ENCODE assay signal across 22 cellular contexts in the genomic region with DNA sequence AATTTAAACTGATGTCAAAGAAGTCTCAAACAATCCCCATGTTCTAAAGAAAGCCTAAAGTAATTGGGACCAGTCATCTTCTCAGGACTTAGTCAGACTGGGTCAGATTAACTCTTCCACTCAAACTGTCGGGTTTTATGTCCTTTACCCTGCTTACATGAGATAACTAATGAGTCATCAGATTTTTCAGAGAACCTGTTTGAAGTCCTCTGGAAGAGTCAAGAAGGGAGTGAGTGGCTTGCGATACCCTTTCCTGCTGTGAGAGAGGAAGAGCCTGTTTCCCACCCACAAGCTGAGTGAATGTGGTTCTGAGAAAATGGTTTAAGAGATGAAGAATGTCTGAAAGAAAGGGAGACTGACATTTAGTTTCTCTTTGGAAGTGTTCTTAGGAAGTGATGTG.
A peak's percentile ranks its signal among the peaks of the same experiment; 100 is the strongest.
DNase-seq lines count a peak whose midpoint lies in the region; ATAC-seq, FAIRE-seq and TF ChIP-seq lines count a peak whose summit lies in the region.
"Had no signal": no experiment of that assay in that cellular context is flagged by ENCODE, and none has a peak within 500 bp of the region (broad histone marks: within the 10 kb centered on the region; RNA-seq: fewer than 3 reads in every experiment).

No MANE protein-coding gene starts in this region.

- no peaks in the 10 kb centered on the region for H4K20me1 ChIP-seq in fibroblast of lung (ENCODE audit: control insufficient read depth, extremely low read depth, insufficient read depth, low read length)

- H3K36me3 ChIP-seq in fibroblast of lung (ENCODE audit: control insufficient read depth, insufficient read depth, low read length): no peaks in the 10 kb centered on the region
- H3K36me3 ChIP-seq: stomach had no signal

- peaks cover 9% of the 10 kb centered on the region for H3K36me3 Mint-ChIP-seq in neural crest cell (ENCODE audit: low read depth)

- no peak overlapping the region for H2AFZ ChIP-seq in fibroblast of lung (ENCODE audit: low read length)

- no peaks in the 10 kb centered on the region for H3K27me3 Mint-ChIP-seq in neural crest cell (ENCODE audit: low read depth)

- peak; percentile 5 for DNase-seq in H54 (ENCODE audit: insufficient read length, low spot score)
- DNase-seq in M059J (ENCODE audit: low read depth): peak; percentile 53
- DNase-seq in fibroblast of lung (ENCODE audit: low read depth in 2 of 2): peak; percentile 1 to 28
- no peak for DNase-seq in neural crest cell (ENCODE audit: low read depth, low spot score)
- DNase-seq in NCI-H526 treated with DMSO at 0.1 percent for 48 hours (lab: John Stamatoyannopoulos, UW): no peak
- no peak for DNase-seq in NCI-H2171 treated with DMSO at 0.1 percent for 48 hours (lab: John Stamatoyannopoulos, UW)
- DNase-seq: activated naive CD4-positive, alpha-beta T cell treated with anti-CD3 and anti-CD28 coated beads, Interleukin-2, amount 50 U/mL, for 16 hours; body of pancreas; COR-L47; cortex of kidney; left cardiac atrium; NCI-H1105 treated with DMSO at 0.1 percent for 48 hours; NCI-H2107; nucleus accumbens; right cardiac atrium; RPMI8226; stimulated activated CD4-positive, alpha-beta T cell treated with anti-CD3 and anti-CD28 coated beads, Interleukin-1b, Interleukin-23, amount 100 ng/mL, for 48 hours; stomach had no signal

- H3K79me2 ChIP-seq in fibroblast of lung (ENCODE audit: control insufficient read depth, insufficient read depth, low read length): no peaks in the 10 kb centered on the region

- no peaks in the 10 kb centered on the region for H3K4me1 ChIP-seq in fibroblast of lung (ENCODE audit: control insufficient read depth, extremely low read depth, insufficient read depth, low read length)
- H3K4me1 ChIP-seq: body of pancreas, stomach had no signal

- no peaks in the 10 kb centered on the region for H3K9me3 Mint-ChIP-seq in neural crest cell

- H3K9ac ChIP-seq in fibroblast of lung (ENCODE audit: insufficient read depth, low read length): no peak overlapping the region

- H3K4me3 Mint-ChIP-seq in neural crest cell: no peak overlapping the region

- H3K27ac Mint-ChIP-seq in neural crest cell (ENCODE audit: unreplicated experiment): peak overlapping the region; percentile 45

- no peak overlapping the region for H3K4me3 ChIP-seq in fibroblast of lung (replicated peaks in 1 of 4; ENCODE audit: control extremely low read depth in 1 of 4, insufficient read depth in 1 of 4, low read depth in 3 of 4, low read length in 4 of 4)
- H3K4me3 ChIP-seq: body of pancreas, K562, stomach had no signal

- no peak overlapping the region for H3K27ac ChIP-seq in fibroblast of lung (ENCODE audit: insufficient read depth, low read length)
- H3K27ac ChIP-seq: body of pancreas, stomach had no signal

- no peak overlapping the region for H3K4me2 ChIP-seq in fibroblast of lung (ENCODE audit: extremely low read depth, insufficient read depth, low read length)

- H3K9me3 ChIP-seq in fibroblast of lung (ENCODE audit: control insufficient read depth, insufficient read depth, low read depth, low read length): no peaks in the 10 kb centered on the region
- H3K9me3 ChIP-seq: body of pancreas, stomach had no signal

- H3K4me1 Mint-ChIP-seq in neural crest cell: peaks cover 4% of the 10 kb centered on the region

- ATAC-seq in GM19351 (IDR thresholded peaks at IDR 0.05; ENCODE audit: unreplicated experiment) (no peak), GM21619 (IDR thresholded peaks at IDR 0.05; ENCODE audit: unreplicated experiment) (no peak)
- ATAC-seq: body of pancreas, K562, left cardiac atrium, right cardiac atrium had no signal

- TF ChIP-seq CTCF in fibroblast of lung (conservative IDR thresholded peaks at IDR 0.05 in 1 of 2, IDR thresholded peaks at IDR 0.05 in 1 of 2; ENCODE audit: low read depth in 1 of 2, low read length in 2 of 2): no peak
- no peak for TF ChIP-seq CTCF in neural crest cell (conservative IDR thresholded peaks at IDR 0.05)

- H3K27me3 ChIP-seq in fibroblast of lung (ENCODE audit: control insufficient read depth, insufficient read depth, low read length): no peaks in the 10 kb centered on the region
- H3K27me3 ChIP-seq: body of pancreas, stomach had no signal

- FAIRE-seq in H54 (lab: Jason Lieb, UNC): peak; percentile 97
- FAIRE-seq: G401.6, K562 had no signal

- TF ChIP-seq POLR2A in H54 (IDR thresholded peaks at IDR 0.05; ENCODE audit: low read depth, low read length): no peak

Comparison
In these comparisons a context has a peak if more than half of its experiments do, and no peak if none do; other contexts are left out.
1. DNase-seq: peak in H54 (single experiment), M059J (single experiment) and fibroblast of lung (2 of 2); none in neural crest cell (single experiment), NCI-H526 treated with DMSO at 0.1 percent for 48 hours (single experiment) and NCI-H2171 treated with DMSO at 0.1 percent for 48 hours (single experiment).